39 cellular contexts compared by ENCODE assay signal in the genomic region with DNA sequence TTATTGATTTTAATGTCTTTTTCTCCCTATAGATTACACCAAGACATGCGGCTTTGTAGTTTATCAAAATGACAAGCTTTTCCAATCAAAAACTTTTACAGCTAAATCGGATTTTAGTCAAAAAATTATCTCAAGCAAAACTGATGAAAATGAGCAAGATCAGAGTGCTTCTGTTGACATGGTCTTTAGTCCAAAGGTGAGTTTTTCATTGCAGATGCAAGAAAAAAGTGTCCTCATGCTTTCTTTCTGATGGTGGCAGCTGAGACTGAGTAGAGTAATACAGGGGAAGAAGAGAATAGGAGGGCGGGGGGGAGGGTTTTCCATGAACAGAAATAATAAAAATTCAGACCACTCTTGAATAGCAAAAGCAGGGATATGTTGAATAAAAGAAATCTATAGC. TPM values are rescaled to one million over a fixed set of nuclear protein-coding genes. Genes with fewer than 3 reads are reported as not detected.
"Had no signal": no experiment of that assay in that cellular context is flagged by ENCODE, and none has a peak within 500 bp of the region (broad histone marks: within the 10 kb centered on the region; RNA-seq: fewer than 3 reads in every experiment).

No MANE protein-coding gene starts in this region.

- H3K4me1 ChIP-seq: adrenal gland, ascending aorta, body of pancreas, breast epithelium had no signal

- FAIRE-seq: astrocyte, bronchial epithelial cell had no signal

- H3K9me3 ChIP-seq: adrenal gland, ascending aorta, body of pancreas, breast epithelium had no signal

- ATAC-seq: activated naive CD4-positive, alpha-beta T cell treated with anti-CD3 and anti-CD28 coated beads, Interleukin-2, amount 50 U/mL, for 72 hours; activated naive CD8-positive, alpha-beta T cell treated with anti-CD3 and anti-CD28 coated beads, Interleukin-2, amount 50 U/mL, for 24 hours; activated T-cell treated with anti-CD3 and anti-CD28 coated beads, Interleukin-2, amount 50 U/mL, for 4 hours; activated T-cell treated with anti-CD3 and anti-CD28 coated beads, Interleukin-2, amount 50 U/mL, for 72 hours; activated T-helper 17 cell treated with anti-CD3 and anti-CD28 coated beads, Interleukin-2, amount 50 U/mL, for 72 hours; body of pancreas had no signal

- H3K36me3 ChIP-seq: adrenal gland, ascending aorta, brain microvascular endothelial cell, breast epithelium had no signal

- DNase-seq: activated effector memory CD4-positive, alpha-beta T cell treated with anti-CD3 and anti-CD28 coated beads, Interleukin-2, amount 50 U/mL, for 16 hours; activated effector memory CD4-positive, alpha-beta T cell treated with Interleukin-2 at 50 U/mL for 16 hours; activated gamma-delta T cell; activated gamma-delta T cell treated with Interleukin-2 at 50 U/mL for 16 hours; activated naive CD4-positive, alpha-beta T cell; activated naive CD4-positive, alpha-beta T cell treated with anti-CD3 and anti-CD28 coated beads for 36 hours; activated naive CD4-positive, alpha-beta T cell treated with anti-CD3 and anti-CD28 coated beads, Interleukin-2, amount 10 ng/mL, durations not matched to agents 7 days and 5 days; activated naive CD4-positive, alpha-beta T cell treated with anti-CD3 and anti-CD28 coated beads, Interleukin-2, amount 50 U/mL, for 16 hours; activated naive CD4-positive, alpha-beta T cell treated with Interleukin-2 at 50 U/mL for 16 hours; activated naive CD8-positive, alpha-beta T cell treated with anti-CD3 and anti-CD28 coated beads for 36 hours; activated naive CD8-positive, alpha-beta T cell treated with anti-CD3 and anti-CD28 coated beads, Interleukin-2, amount 10 ng/mL, durations not matched to agents 7 days and 5 days; activated naive CD8-positive, alpha-beta T cell treated with anti-CD3 and anti-CD28 coated beads, Interleukin-2, amount 50 U/mL, for 24 hours; activated T-cell treated with anti-CD3 and anti-CD28 coated beads, Interleukin-2, amount 50 U/mL, for 1 hour; activated T-cell treated with anti-CD3 and anti-CD28 coated beads, Interleukin-2, amount 50 U/mL, for 24 hours; activated T-cell treated with anti-CD3 and anti-CD28 coated beads, Interleukin-2, amount 50 U/mL, for 4 hours; activated T-cell treated with anti-CD3 and anti-CD28 coated beads, Interleukin-2, amount 50 U/mL, for 48 hours; activated T-cell treated with anti-CD3 and anti-CD28 coated beads, Interleukin-2, amount 50 U/mL, for 72 hours; adrenal gland; amniotic stem cell; amygdala; anterior cingulate cortex; aorta; body of pancreas; brain microvascular endothelial cell; caudate nucleus; central memory CD4-positive, alpha-beta T cell; cerebellar nuclear complex had no signal

- H3K27me3 ChIP-seq: adrenal gland, ascending aorta, body of pancreas, brain microvascular endothelial cell, breast epithelium, cardiac muscle cell had no signal

- H3K4me3 ChIP-seq: adrenal gland, ascending aorta, body of pancreas, breast epithelium, cardiac muscle cell had no signal

- H3K27ac ChIP-seq: adrenal gland, ascending aorta, body of pancreas, brain microvascular endothelial cell, breast epithelium had no signal

RNA-seq across cellular contexts. Expression of a gene that starts 36.5 kb away (rescaled TPM):
- total RNA-seq: activated naive CD4-positive, alpha-beta T cell treated with anti-CD3 and anti-CD28 coated beads for 36 hours; activated naive CD4-positive, alpha-beta T cell treated with anti-CD3 and anti-CD28 coated beads, Interleukin-2, amount 50 U/mL, for 72 hours; activated naive CD8-positive, alpha-beta T cell treated with anti-CD3 and anti-CD28 coated beads for 36 hours; activated naive CD8-positive, alpha-beta T cell treated with anti-CD3 and anti-CD28 coated beads, Interleukin-2, amount 10 ng/mL, durations not matched to agents 7 days and 5 days; activated T-cell treated with anti-CD3 and anti-CD28 coated beads, Interleukin-2, amount 50 U/mL, for 4 hours; activated T-cell treated with anti-CD3 and anti-CD28 coated beads, Interleukin-2, amount 50 U/mL, for 72 hours; activated T-helper 1 cell treated with anti-CD3 and anti-CD28 coated beads, Interleukin-12 subunit alpha, Interleukin-12 subunit beta, Interleukin-2, Interleukin-4 antibody, amounts not matched to agents 30 ng/mL and 10 ng/mL and 1 ng/mL, durations not matched to agents 14 hours and 24 hours and 36 hours; activated T-helper 17 cell treated with anti-CD3 and anti-CD28 coated beads, Interleukin-2, amount 50 U/mL, for 72 hours; activated T-helper 2 cell treated with anti-CD3 and anti-CD28 coated beads, Interferon-gamma antibody, Interleukin-2, Interleukin-4, amounts not matched to agents 10 μg/mL and 5 μg/mL and 100 μg/mL, durations not matched to agents 14 hours and 24 hours and 36 hours; adrenal gland; ascending aorta; astrocyte; body of pancreas; breast epithelium; cerebellum; chondrocyte had no signal
- polyA plus RNA-seq: adipose tissue, adrenal gland had no signal
